6 cellular contexts compared by ENCODE assay signal in genomic region chr21:37591994-37592393, GRCh38.
DNase-seq lines count a peak whose midpoint lies in the region; ATAC-seq, FAIRE-seq and TF ChIP-seq lines count a peak whose summit lies in the region.
"Not testable (repeated sequence)": the region's sequence is repeated elsewhere in the genome, so short reads cannot be mapped to it uniquely, and the experiment has no call there.

No MANE protein-coding gene starts in this region.

- H3K4me3 Mint-ChIP-seq in GM23338, result peak overlapping the region; percentile 7
- not testable (repeated sequence) for H3K4me3 Mint-ChIP-seq in osteocyte (ENCODE audit: unreplicated experiment)

- not testable (repeated sequence) for H2AFZ ChIP-seq in GM23338; H1 (ENCODE audit: low read length)

- FAIRE-seq in H1 (lab: Jason Lieb, UNC), result not testable (repeated sequence)

- TF ChIP-seq POLR2A in H1 (IDR thresholded peaks at IDR 0.05; ENCODE audit: control extremely low read depth in 1 of 2, low read depth in 2 of 2, low read length in 2 of 2); esophagus muscularis mucosa (IDR thresholded peaks at IDR 0.05; ENCODE audit: low read depth): not testable (repeated sequence)

- not testable (repeated sequence) for H3K4ac ChIP-seq in H1 (replicated peaks; ENCODE audit: insufficient read length, low read depth, low read length)

- peaks cover 13% of the 10 kb centered on the region; the same call in 2 of the 3 replicates for H3K36me3 Mint-ChIP-seq in GM23338 (ENCODE audit: low read depth)
- H3K36me3 Mint-ChIP-seq in osteocyte (ENCODE audit: unreplicated experiment), result not testable (repeated sequence)

- not testable (repeated sequence) for DNase-seq in GM23338 (ENCODE audit: low spot score)
- DNase-seq in H1 (ENCODE audit: low read depth in 1 of 2, low spot score in 2 of 2), result peak in 1 of 2 experiments; percentile 64
- peak; percentile 47 for DNase-seq in esophagus muscularis mucosa (ENCODE audit: extremely low spot score)
- peak; percentile 21 for DNase-seq in osteocyte (ENCODE audit: extremely low spot score, unreplicated experiment)

- TF ChIP-seq EP300 in H1 (IDR thresholded peaks at IDR 0.05; ENCODE audit: borderline replicate concordance in 1 of 2, low read depth in 2 of 2, low read length in 2 of 2); esophagus muscularis mucosa (IDR thresholded peaks at IDR 0.05): not testable (repeated sequence)

- H3K4me1 ChIP-seq in GM23338 (ENCODE audit: insufficient read depth), result peaks cover 29% of the 10 kb centered on the region
- H3K4me1 ChIP-seq in HUES48 (ENCODE audit: control insufficient read depth, insufficient read depth, low read length), result peaks cover 32% of the 10 kb centered on the region
- H3K4me1 ChIP-seq in H1 (replicated peaks in 1 of 4; ENCODE audit: control insufficient read depth in 3 of 4, insufficient read depth in 4 of 4, low read length in 3 of 4), result peaks cover 8 to 25% (median 18%) of the 10 kb centered on the region in 4 experiments
- H3K4me1 ChIP-seq in esophagus muscularis mucosa, result not testable (repeated sequence)
- H3K4me1 ChIP-seq in iPS-20b (ENCODE audit: insufficient read depth, low read length), result peaks cover 20% of the 10 kb centered on the region

- H3K79me1 ChIP-seq in H1 (ENCODE audit: low read depth, low read length), result not testable (repeated sequence)

- not testable (repeated sequence) for H3K56ac ChIP-seq in H1 (replicated peaks; ENCODE audit: insufficient read length, low read depth, low read length)

- H4K8ac ChIP-seq in H1 (ENCODE audit: extremely low read depth, insufficient read depth, low read length), result peak overlapping the region; percentile 8; the same call in 1 of the 2 replicates

- 44% methylated on average over 12 of the region's 12 CpGs; no CpG with 5 or more reads in 1 of the 2 experiments for WGBS in H1 (ENCODE audit: extremely low coverage in 1 of 2, insufficient coverage in 1 of 2, insufficient read length in 1 of 2, insufficient replicate concordance in 2 of 2, low coverage in 1 of 2, low lambda C conversion rate in 2 of 2, missing lambda C conversion rate in 1 of 2), 2 experiments
- 89% methylated on average over 12 of the region's 12 CpGs for WGBS in esophagus muscularis mucosa

- H3K27ac Mint-ChIP-seq in GM23338, result peak overlapping the region; percentile 82; the same call in 1 of the 2 replicates
- not testable (repeated sequence) for H3K27ac Mint-ChIP-seq in osteocyte (ENCODE audit: unreplicated experiment)

- not testable (repeated sequence) for H3K27me3 Mint-ChIP-seq in GM23338 (ENCODE audit: insufficient read depth, low read depth, poor library complexity); osteocyte (ENCODE audit: unreplicated experiment)

- H3K23me2 ChIP-seq in H1 (ENCODE audit: low read depth, low read length), result not testable (repeated sequence)

- not testable (repeated sequence) for H4K20me1 ChIP-seq in GM23338 (replicated peaks; ENCODE audit: insufficient read depth); H1 (replicated peaks in 1 of 2; ENCODE audit: control insufficient read depth in 1 of 2, insufficient read depth in 2 of 2, low read length in 2 of 2)

- intact Hi-C loops in esophagus muscularis mucosa (cut with DNase I), result not testable (repeated sequence)

- peaks cover 13% of the 10 kb centered on the region; the same call in 1 of the 2 replicates for H3F3A ChIP-seq in GM23338 (replicated peaks; ENCODE audit: low read depth)

- not testable (repeated sequence) for H3K9me2 ChIP-seq in GM23338 (ENCODE audit: insufficient read depth)

- H2BK12ac ChIP-seq in H1 (ENCODE audit: low read depth, low read length), result 0 out of 2 replicates have a peak overlapping the region, but pooled peaks have one; percentile 68

- H2BK5ac ChIP-seq in H1 (ENCODE audit: low read depth, low read length), result peak overlapping the region; percentile 98

- H3K27ac ChIP-seq in GM23338 (ENCODE audit: low read depth) (peak overlapping the region; percentile 97), HUES48 (ENCODE audit: low read depth, low read length) (peak overlapping the region; percentile 98), H1 (ENCODE audit: low read depth, low read length) (peak overlapping the region; percentile 48; the same call in 1 of the 2 replicates), iPS-20b (ENCODE audit: low read length) (peak overlapping the region; percentile 78)
- H3K27ac ChIP-seq in esophagus muscularis mucosa (replicated peaks in 1 of 4), result not testable (repeated sequence)

- ATAC-seq in GM23338, result not testable (repeated sequence)

- peak overlapping the region; percentile 93 for H3K18ac ChIP-seq in H1 (ENCODE audit: extremely low read depth, low read length)

- H3K9me3 ChIP-seq in HUES48 (ENCODE audit: control insufficient read depth, insufficient read depth, low read length); H1 (ENCODE audit: insufficient read depth in 2 of 2, low read depth in 1 of 2, low read length in 1 of 2); esophagus muscularis mucosa; iPS-20b (ENCODE audit: insufficient read depth, low read depth, low read length): not testable (repeated sequence)

- POLR2A ChIA-PET in H1 (lab: Charles Lee; ENCODE audit: partially characterized antibody), result interaction anchor here (0.6 to 3.6 kb wide), 14 partner anchors 13 to 325 kb away, joined by 3 to 26 read pairs (median 3); partner anchors contain the start of gene VPS26C

- H3K27me3 ChIP-seq in GM23338 (ENCODE audit: insufficient read depth); HUES48 (ENCODE audit: control insufficient read depth, insufficient read depth, low read length); H1 (replicated peaks in 1 of 4; ENCODE audit: control insufficient read depth in 3 of 4, extremely low read depth in 1 of 4, insufficient read depth in 3 of 4, low read length in 3 of 4); esophagus muscularis mucosa; iPS-20b (ENCODE audit: insufficient read depth, low read length): not testable (repeated sequence)

- H3K9ac ChIP-seq in HUES48 (ENCODE audit: low read depth, low read length), result peak overlapping the region; percentile 44; the same call in 1 of the 2 replicates
- peak overlapping the region in 3 of 4 experiments; percentile 21 to 69 (median 50); a peak in 3 of 7 replicates for H3K9ac ChIP-seq in H1 (replicated peaks in 1 of 4; ENCODE audit: extremely low read depth in 1 of 4, low read depth in 3 of 4, low read length in 3 of 4)
- H3K9ac ChIP-seq in iPS-20b (ENCODE audit: low read depth, low read length), result peak overlapping the region; percentile 81; the same call in 1 of the 2 replicates

- H2BK15ac ChIP-seq in H1 (ENCODE audit: low read length), result not testable (repeated sequence)

- peaks cover 10% of the 10 kb centered on the region for H3K4me1 Mint-ChIP-seq in GM23338
- not testable (repeated sequence) for H3K4me1 Mint-ChIP-seq in osteocyte (ENCODE audit: unreplicated experiment)

- H2BK120ac ChIP-seq in H1 (replicated peaks; ENCODE audit: low read depth, low read length), result not testable (repeated sequence)

- peak overlapping the region; percentile 91 for H2AK5ac ChIP-seq in H1 (ENCODE audit: low read depth, low read length)

- CTCF ChIA-PET in H1 (lab: Charles Lee; ENCODE audit: partially characterized antibody), result interaction anchor here (0.7 to 1.1 kb wide), 3 partner anchors 9 to 82 kb away, joined by 3 read pairs; no protein-coding TSS in a partner anchor

- H3K79me2 ChIP-seq in GM23338 (replicated peaks; ENCODE audit: insufficient read depth), result not testable (repeated sequence)
- H3K79me2 ChIP-seq in H1 (ENCODE audit: control insufficient read depth in 1 of 2, insufficient read depth in 2 of 2, low read length in 2 of 2), result peaks cover 0 to 15% of the 10 kb centered on the region in 2 experiments; a peak in 1 of 4 replicates

- H3K4me2 ChIP-seq in GM23338 (peak overlapping the region; percentile 73), H1 (ENCODE audit: insufficient read depth in 1 of 2, low read depth in 2 of 2, low read length in 2 of 2) (peak overlapping the region; percentile 52 to 78)

- peak overlapping the region; percentile 80 for H4K5ac ChIP-seq in H1 (ENCODE audit: insufficient read length, low read depth, low read length)

- H4K91ac ChIP-seq in H1 (replicated peaks; ENCODE audit: insufficient read length, low read length), result not testable (repeated sequence)

- not testable (repeated sequence) for TF ChIP-seq CTCF in GM23338 (conservative IDR thresholded peaks at IDR 0.05; ENCODE audit: low read depth in 2 of 2); H1 (IDR thresholded peaks at IDR 0.05; ENCODE audit: control extremely low read depth in 1 of 3, insufficient read depth in 1 of 3, low read depth in 1 of 3, low read length in 3 of 3); esophagus muscularis mucosa (IDR thresholded peaks at IDR 0.05); osteocyte (IDR thresholded peaks at IDR 0.05)

- peaks cover 13% of the 10 kb centered on the region for H3K9me3 Mint-ChIP-seq in GM23338
- H3K9me3 Mint-ChIP-seq in osteocyte (ENCODE audit: unreplicated experiment), result not testable (repeated sequence)

- H3K23ac ChIP-seq in H1 (ENCODE audit: insufficient read length), result not testable (repeated sequence)

- H3K36me3 ChIP-seq in GM23338 (ENCODE audit: insufficient read depth); HUES48 (ENCODE audit: control insufficient read depth, insufficient read depth, low read length); H1 (ENCODE audit: control insufficient read depth in 2 of 4, insufficient read depth in 4 of 4, low read length in 3 of 4); esophagus muscularis mucosa; iPS-20b (ENCODE audit: insufficient read depth, low read depth, low read length): not testable (repeated sequence)

- not testable (repeated sequence) for TF ChIP-seq RAD21 in H1 (IDR thresholded peaks at IDR 0.05 in 1 of 2, conservative IDR thresholded peaks at IDR 0.05 in 1 of 2; ENCODE audit: low read depth in 2 of 2, low read length in 2 of 2)

- not testable (repeated sequence) for H3K14ac ChIP-seq in H1 (ENCODE audit: insufficient read length)

- peak overlapping the region; percentile 45; the same call in 1 of the 2 replicates for H3K4me3 ChIP-seq in GM23338
- peak overlapping the region; percentile 40; the same call in 1 of the 2 replicates for H3K4me3 ChIP-seq in HUES48 (ENCODE audit: low read depth, low read length)
- peak overlapping the region; percentile 20 to 51 (median 35); a peak in 5 of 8 replicates for H3K4me3 ChIP-seq in H1 (ENCODE audit: extremely low read depth in 1 of 4, insufficient read depth in 2 of 4, low read depth in 3 of 4, low read length in 4 of 4)
- H3K4me3 ChIP-seq in esophagus muscularis mucosa, result not testable (repeated sequence)
- peak overlapping the region; percentile 48; the same call in 1 of the 2 replicates for H3K4me3 ChIP-seq in iPS-20b (ENCODE audit: low read length)

- not testable (repeated sequence) for H2BK20ac ChIP-seq in H1 (ENCODE audit: low read length)

TF ChIP-seq in H1, 55 proteins besides CTCF, POLR2A, EP300 and RAD21:
- 0 out of 2 replicates have a peak, but pooled peaks have one; percentile 22 for TF ChIP-seq TAF1 (IDR thresholded peaks at IDR 0.05; ENCODE audit: low read depth, low read length)
